ENCODE assay signal across 12 cellular contexts in genomic region chr15:39388118-39388517, GRCh38.
"Had no signal": no experiment of that assay in that cellular context is flagged by ENCODE, and none has a peak within 500 bp of the region (broad histone marks: within the 10 kb centered on the region; RNA-seq: fewer than 3 reads in every experiment).

No MANE protein-coding gene starts in this region.

- DNase-seq: activated CD8-positive, alpha-beta memory T cell treated with anti-CD3 and anti-CD28 coated beads, Interleukin-2, amount 50 U/mL, for 4 hours; activated CD8-positive, alpha-beta T cell treated with anti-CD3 and anti-CD28 coated beads for 36 hours; activated gamma-delta T cell treated with Interleukin-2 at 50 U/mL for 16 hours; activated naive CD8-positive, alpha-beta T cell treated with anti-CD3 and anti-CD28 coated beads, Interleukin-2, amount 10 ng/mL, durations not matched to agents 7 days and 5 days; activated T-cell treated with anti-CD3 and anti-CD28 coated beads, Interleukin-2, amount 50 U/mL, for 72 hours; anterior cingulate cortex; esophagus squamous epithelium; foreskin keratinocyte; heart left ventricle; small intestine; T-helper 9 cell had no signal

- ATAC-seq: activated CD8-positive, alpha-beta T cell treated with anti-CD3 and anti-CD28 coated beads for 36 hours; activated T-cell treated with anti-CD3 and anti-CD28 coated beads, Interleukin-2, amount 50 U/mL, for 72 hours; foreskin keratinocyte had no signal

- H3K4me3 ChIP-seq: breast epithelium, esophagus squamous epithelium, heart left ventricle had no signal

- H3K27me3 ChIP-seq: breast epithelium, esophagus squamous epithelium, foreskin keratinocyte, heart left ventricle had no signal

- H3K4me1 ChIP-seq: breast epithelium had no signal

- H3K27ac ChIP-seq: breast epithelium, foreskin keratinocyte had no signal

- H3K36me3 ChIP-seq: breast epithelium, esophagus squamous epithelium, heart left ventricle had no signal

- H3K9me3 ChIP-seq: breast epithelium, esophagus squamous epithelium, heart left ventricle had no signal
